1 cellular context compared by ENCODE assay signal in the genomic region with DNA sequence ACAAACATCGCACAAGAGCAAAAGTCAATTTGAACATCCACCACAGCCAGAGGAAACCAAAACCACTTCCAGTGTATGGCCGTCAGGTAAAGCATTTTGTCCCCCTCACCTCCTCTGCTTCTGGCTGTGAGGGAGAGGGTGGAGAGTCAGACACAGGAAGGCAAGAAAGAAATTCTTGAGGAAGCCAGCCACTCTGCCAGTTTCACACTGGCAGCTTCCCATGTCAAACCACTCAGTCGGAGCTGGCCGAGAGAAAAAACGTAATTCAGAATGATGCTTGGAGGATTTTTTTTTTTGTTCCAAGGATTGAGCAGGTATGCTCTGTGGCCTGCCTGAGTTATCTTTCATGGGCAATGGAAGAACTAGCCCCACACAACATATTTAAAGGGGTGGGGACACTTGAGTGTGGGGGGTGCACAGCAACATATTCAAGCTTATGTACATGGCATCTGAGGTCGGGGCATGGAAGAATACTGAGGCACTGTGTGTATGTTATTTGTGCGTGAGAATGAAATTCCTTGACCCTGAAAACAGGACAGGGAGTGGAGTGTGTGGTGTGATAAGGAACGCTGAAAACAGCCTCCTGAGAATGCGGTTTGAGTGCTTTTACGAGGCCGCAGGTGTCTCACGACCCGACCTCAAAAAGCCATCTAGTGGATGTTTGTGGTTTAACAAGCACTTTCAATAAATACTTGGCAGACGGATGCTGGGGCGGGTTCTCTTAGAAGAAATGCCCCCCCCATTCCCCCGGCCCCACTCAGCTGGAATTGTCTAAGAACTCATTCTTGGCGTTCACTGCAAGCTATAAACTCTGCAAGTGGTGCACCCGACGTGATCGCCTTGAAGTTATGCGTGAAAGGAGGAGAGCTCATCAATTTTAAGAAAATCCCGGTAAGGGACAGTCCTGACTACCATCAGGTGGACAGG.
TF ChIP-seq lines count a peak whose summit lies in the region.

No MANE protein-coding gene starts in this region.

TF ChIP-seq in H1, 55 proteins besides CTCF, POLR2A, EP300 and RAD21:
- TF ChIP-seq TEAD4 (IDR thresholded peaks at IDR 0.05; ENCODE audit: low read depth, low read length) (0 out of 2 replicates have a peak, but pooled peaks have one; percentile 50), JUN (IDR thresholded peaks at IDR 0.05; ENCODE audit: low read depth, low read length) (no peak), SIN3A (conservative IDR thresholded peaks at IDR 0.05 in 1 of 2, IDR thresholded peaks at IDR 0.05 in 1 of 2; ENCODE audit: low read depth in 1 of 2, low read length in 2 of 2) (0 out of 4 replicates have a peak, but pooled peaks of 1 of the 2 experiments have one; percentile 44), ASH2L (IDR thresholded peaks at IDR 0.05; ENCODE audit: low read length) (no peak), SAP30 (IDR thresholded peaks at IDR 0.05; ENCODE audit: insufficient read depth, insufficient replicate concordance, low read length) (no peak), ATF2 (IDR thresholded peaks at IDR 0.05; ENCODE audit: low read length) (no peak), JUND (IDR thresholded peaks at IDR 0.05; ENCODE audit: low read length) (no peak), SUZ12 (IDR thresholded peaks at IDR 0.05; ENCODE audit: low read length) (no peak), CHD1 (IDR thresholded peaks at IDR 0.05; ENCODE audit: low read depth, low read length) (no peak)
- TF ChIP-seq, protein P1, sequence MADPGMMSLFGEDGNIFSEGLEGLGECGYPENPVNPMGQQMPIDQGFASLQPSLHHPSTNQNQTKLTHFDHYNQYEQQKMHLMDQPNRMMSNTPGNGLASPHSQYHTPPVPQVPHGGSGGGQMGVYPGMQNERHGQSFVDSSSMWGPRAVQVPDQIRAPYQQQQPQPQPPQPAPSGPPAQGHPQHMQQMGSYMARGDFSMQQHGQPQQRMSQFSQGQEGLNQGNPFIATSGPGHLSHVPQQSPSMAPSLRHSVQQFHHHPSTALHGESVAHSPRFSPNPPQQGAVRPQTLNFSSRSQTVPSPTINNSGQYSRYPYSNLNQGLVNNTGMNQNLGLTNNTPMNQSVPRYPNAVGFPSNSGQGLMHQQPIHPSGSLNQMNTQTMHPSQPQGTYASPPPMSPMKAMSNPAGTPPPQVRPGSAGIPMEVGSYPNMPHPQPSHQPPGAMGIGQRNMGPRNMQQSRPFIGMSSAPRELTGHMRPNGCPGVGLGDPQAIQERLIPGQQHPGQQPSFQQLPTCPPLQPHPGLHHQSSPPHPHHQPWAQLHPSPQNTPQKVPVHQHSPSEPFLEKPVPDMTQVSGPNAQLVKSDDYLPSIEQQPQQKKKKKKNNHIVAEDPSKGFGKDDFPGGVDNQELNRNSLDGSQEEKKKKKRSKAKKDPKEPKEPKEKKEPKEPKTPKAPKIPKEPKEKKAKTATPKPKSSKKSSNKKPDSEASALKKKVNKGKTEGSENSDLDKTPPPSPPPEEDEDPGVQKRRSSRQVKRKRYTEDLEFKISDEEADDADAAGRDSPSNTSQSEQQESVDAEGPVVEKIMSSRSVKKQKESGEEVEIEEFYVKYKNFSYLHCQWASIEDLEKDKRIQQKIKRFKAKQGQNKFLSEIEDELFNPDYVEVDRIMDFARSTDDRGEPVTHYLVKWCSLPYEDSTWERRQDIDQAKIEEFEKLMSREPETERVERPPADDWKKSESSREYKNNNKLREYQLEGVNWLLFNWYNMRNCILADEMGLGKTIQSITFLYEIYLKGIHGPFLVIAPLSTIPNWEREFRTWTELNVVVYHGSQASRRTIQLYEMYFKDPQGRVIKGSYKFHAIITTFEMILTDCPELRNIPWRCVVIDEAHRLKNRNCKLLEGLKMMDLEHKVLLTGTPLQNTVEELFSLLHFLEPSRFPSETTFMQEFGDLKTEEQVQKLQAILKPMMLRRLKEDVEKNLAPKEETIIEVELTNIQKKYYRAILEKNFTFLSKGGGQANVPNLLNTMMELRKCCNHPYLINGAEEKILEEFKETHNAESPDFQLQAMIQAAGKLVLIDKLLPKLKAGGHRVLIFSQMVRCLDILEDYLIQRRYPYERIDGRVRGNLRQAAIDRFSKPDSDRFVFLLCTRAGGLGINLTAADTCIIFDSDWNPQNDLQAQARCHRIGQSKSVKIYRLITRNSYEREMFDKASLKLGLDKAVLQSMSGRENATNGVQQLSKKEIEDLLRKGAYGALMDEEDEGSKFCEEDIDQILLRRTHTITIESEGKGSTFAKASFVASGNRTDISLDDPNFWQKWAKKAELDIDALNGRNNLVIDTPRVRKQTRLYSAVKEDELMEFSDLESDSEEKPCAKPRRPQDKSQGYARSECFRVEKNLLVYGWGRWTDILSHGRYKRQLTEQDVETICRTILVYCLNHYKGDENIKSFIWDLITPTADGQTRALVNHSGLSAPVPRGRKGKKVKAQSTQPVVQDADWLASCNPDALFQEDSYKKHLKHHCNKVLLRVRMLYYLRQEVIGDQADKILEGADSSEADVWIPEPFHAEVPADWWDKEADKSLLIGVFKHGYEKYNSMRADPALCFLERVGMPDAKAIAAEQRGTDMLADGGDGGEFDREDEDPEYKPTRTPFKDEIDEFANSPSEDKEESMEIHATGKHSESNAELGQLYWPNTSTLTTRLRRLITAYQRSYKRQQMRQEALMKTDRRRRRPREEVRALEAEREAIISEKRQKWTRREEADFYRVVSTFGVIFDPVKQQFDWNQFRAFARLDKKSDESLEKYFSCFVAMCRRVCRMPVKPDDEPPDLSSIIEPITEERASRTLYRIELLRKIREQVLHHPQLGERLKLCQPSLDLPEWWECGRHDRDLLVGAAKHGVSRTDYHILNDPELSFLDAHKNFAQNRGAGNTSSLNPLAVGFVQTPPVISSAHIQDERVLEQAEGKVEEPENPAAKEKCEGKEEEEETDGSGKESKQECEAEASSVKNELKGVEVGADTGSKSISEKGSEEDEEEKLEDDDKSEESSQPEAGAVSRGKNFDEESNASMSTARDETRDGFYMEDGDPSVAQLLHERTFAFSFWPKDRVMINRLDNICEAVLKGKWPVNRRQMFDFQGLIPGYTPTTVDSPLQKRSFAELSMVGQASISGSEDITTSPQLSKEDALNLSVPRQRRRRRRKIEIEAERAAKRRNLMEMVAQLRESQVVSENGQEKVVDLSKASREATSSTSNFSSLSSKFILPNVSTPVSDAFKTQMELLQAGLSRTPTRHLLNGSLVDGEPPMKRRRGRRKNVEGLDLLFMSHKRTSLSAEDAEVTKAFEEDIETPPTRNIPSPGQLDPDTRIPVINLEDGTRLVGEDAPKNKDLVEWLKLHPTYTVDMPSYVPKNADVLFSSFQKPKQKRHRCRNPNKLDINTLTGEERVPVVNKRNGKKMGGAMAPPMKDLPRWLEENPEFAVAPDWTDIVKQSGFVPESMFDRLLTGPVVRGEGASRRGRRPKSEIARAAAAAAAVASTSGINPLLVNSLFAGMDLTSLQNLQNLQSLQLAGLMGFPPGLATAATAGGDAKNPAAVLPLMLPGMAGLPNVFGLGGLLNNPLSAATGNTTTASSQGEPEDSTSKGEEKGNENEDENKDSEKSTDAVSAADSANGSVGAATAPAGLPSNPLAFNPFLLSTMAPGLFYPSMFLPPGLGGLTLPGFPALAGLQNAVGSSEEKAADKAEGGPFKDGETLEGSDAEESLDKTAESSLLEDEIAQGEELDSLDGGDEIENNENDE (IDR thresholded peaks at IDR 0.05; ENCODE audit: insufficient replicate concordance, low read length), result no peak
